Comparison of ENCODE assay signal across 24 cellular contexts in genomic region chr22:37994982-37995381, GRCh38. TPM values are rescaled to one million over a fixed set of nuclear protein-coding genes. Genes with fewer than 3 reads are reported as not detected.
"Had no signal": no experiment of that assay in that cellular context is flagged by ENCODE, and none has a peak within 500 bp of the region (broad histone marks: within the 10 kb centered on the region; RNA-seq: fewer than 3 reads in every experiment).

No MANE protein-coding gene starts in this region.

- H3K9me3 ChIP-seq: thyroid gland had no signal

- H3K9me3 Mint-ChIP-seq: activated T-helper 2 cell treated with anti-CD3 and anti-CD28 coated beads, Interferon-gamma antibody, Interleukin-2, Interleukin-4, amounts not matched to agents 10 μg/mL and 5 μg/mL and 100 μg/mL, durations not matched to agents 14 hours and 24 hours and 36 hours; neural progenitor cell; WTC11 had no signal

- H3K9ac ChIP-seq: neural progenitor cell had no signal

- H3K36me3 ChIP-seq: neural progenitor cell, thyroid gland had no signal

- H3K4me3 ChIP-seq: hepatocyte, neural progenitor cell, thyroid gland had no signal

- H3K27ac Mint-ChIP-seq: activated naive CD8-positive, alpha-beta T cell; activated T-helper 2 cell treated with anti-CD3 and anti-CD28 coated beads, Interferon-gamma antibody, Interleukin-2, Interleukin-4, amounts not matched to agents 10 μg/mL and 5 μg/mL and 100 μg/mL, durations not matched to agents 14 hours and 24 hours and 36 hours; neural progenitor cell; WTC11 had no signal

- DNase-seq: activated naive CD4-positive, alpha-beta T cell; activated T-cell treated with anti-CD3 and anti-CD28 coated beads, Interleukin-2, amount 50 U/mL, for 1 hour; effector CD8-positive, alpha-beta T cell; foreskin keratinocyte; left colon; mesenchymal stem cell; retina; stimulated activated CD4-positive, alpha-beta T cell treated with anti-CD3 and anti-CD28 coated beads, Interleukin-2, amount 100 ng/mL, for 48 hours; stimulated activated CD8-positive, alpha-beta memory T cell treated with anti-CD3 and anti-CD28 coated beads, Interleukin-4, amount 100 ng/mL, for 48 hours; stimulated activated naive CD4-positive, alpha-beta T cell treated with Interleukin-2 at 50 U/mL for 16 hours; T-helper 9 cell; thyroid gland had no signal

- H3K79me2 ChIP-seq: hepatocyte had no signal

- H3K27me3 ChIP-seq: hepatocyte, neural progenitor cell, thyroid gland had no signal

- H3K27me3 Mint-ChIP-seq: activated naive CD8-positive, alpha-beta T cell had no signal

- H3K4me2 ChIP-seq: hepatocyte, neural progenitor cell had no signal

- H3K36me3 Mint-ChIP-seq: activated naive CD8-positive, alpha-beta T cell; neural progenitor cell; WTC11 had no signal

- H2AFZ ChIP-seq: hepatocyte, neural progenitor cell had no signal

- H3K4me3 Mint-ChIP-seq: activated naive CD8-positive, alpha-beta T cell; neural progenitor cell; WTC11 had no signal

- ATAC-seq: foreskin keratinocyte, left colon, SK-N-SH treated with all-trans-retinoic acid at 6 μM for 48 hours, WTC11 had no signal

- H3K4me1 ChIP-seq: thyroid gland had no signal

- H3K27ac ChIP-seq: foreskin keratinocyte, hepatocyte, neural progenitor cell, thyroid gland had no signal

RNA-seq across cellular contexts. Expression of gene SOX10, which starts 10.6 kb away (rescaled TPM):
- total RNA-seq: activated T-helper 2 cell treated with anti-CD3 and anti-CD28 coated beads, Interferon-gamma antibody, Interleukin-2, Interleukin-4, amounts not matched to agents 10 μg/mL and 5 μg/mL and 100 μg/mL, durations not matched to agents 14 hours and 24 hours and 36 hours; chondrocyte; foreskin keratinocyte; hepatocyte; mononuclear cell; myocyte; T-helper 1 cell treated with Interleukin-12 subunit alpha and Interleukin-12 subunit beta and Interleukin-4 antibody, amounts not matched to agents 30 ng/mL and 1 ng/mL, for 36 hours had no signal

RNA-seq across cellular contexts. Expression of gene C22orf23, which starts 41.6 kb away (rescaled TPM):
- total RNA-seq: activated T-helper 2 cell treated with anti-CD3 and anti-CD28 coated beads, Interferon-gamma antibody, Interleukin-2, Interleukin-4, amounts not matched to agents 10 μg/mL and 5 μg/mL and 100 μg/mL, durations not matched to agents 14 hours and 24 hours and 36 hours; chondrocyte; left colon; lower leg skin; mononuclear cell; T-helper 1 cell treated with Interleukin-12 subunit alpha and Interleukin-12 subunit beta and Interleukin-4 antibody, amounts not matched to agents 30 ng/mL and 1 ng/mL, for 36 hours; ureter had no signal
